In genomic region chr6:35583893-35584688, GRCh38 we compare ENCODE assay signal across 8 cellular contexts.
DNase-seq lines count a peak whose midpoint lies in the region; ATAC-seq, FAIRE-seq and TF ChIP-seq lines count a peak whose summit lies in the region.

No MANE protein-coding gene starts in this region.

- H3K4me1 Mint-ChIP-seq in Caco-2 (ENCODE audit: low read depth, unreplicated experiment) = no peaks in the 10 kb centered on the region

- peak; percentile 10 for FAIRE-seq in RCC 7860 (lab: Jason Lieb, UNC)

- no peaks in the 10 kb centered on the region for H3K9me3 Mint-ChIP-seq in Caco-2 (ENCODE audit: unreplicated experiment)

- H3K36me3 ChIP-seq in Caco-2 (ENCODE audit: control insufficient read depth, insufficient read depth, low read length) (no peaks in the 10 kb centered on the region), neutrophil (peaks cover 5% of the 10 kb centered on the region)

- no peak for ATAC-seq in GM18511 (IDR thresholded peaks at IDR 0.05; ENCODE audit: unreplicated experiment)

- TF ChIP-seq CTCF in Caco-2 (IDR thresholded peaks at IDR 0.05; ENCODE audit: insufficient read depth in 1 of 2, low read depth in 1 of 2, low read length in 1 of 2, severe bottlenecking in 1 of 2, unreplicated experiment in 1 of 2) (peak; percentile 72 to 88), fibroblast of pulmonary artery (IDR thresholded peaks at IDR 0.05; ENCODE audit: low read length, missing control alignments) (peak; percentile 78), neutrophil (IDR thresholded peaks at IDR 0.05) (peak; percentile 78)

- no peaks in the 10 kb centered on the region for H3K27me3 ChIP-seq in Caco-2 (replicated peaks; ENCODE audit: control insufficient read depth, insufficient read depth, low read length)
- no peaks in the 10 kb centered on the region for H3K27me3 ChIP-seq in neutrophil

- H3K36me3 Mint-ChIP-seq in Caco-2 (ENCODE audit: insufficient read depth, unreplicated experiment) = no peaks in the 10 kb centered on the region

- DNase-seq in Caco-2 (peak; percentile 54 to 75), KBM-7 (peak; percentile 76), RCC 7860 (ENCODE audit: low spot score) (peak; percentile 47), fibroblast of pulmonary artery (ENCODE audit: low read depth) (peak; percentile 84)
- DNase-seq in activated T-helper 1 cell treated with anti-CD3 and anti-CD28 coated beads, Interleukin-2, amount 50 U/mL, for 16 hours (ENCODE audit: low read depth in 1 of 2, low spot score in 1 of 2) = peak; percentile 49 to 55

- no peak overlapping the region for H3K4me3 Mint-ChIP-seq in Caco-2 (ENCODE audit: unreplicated experiment)

- H3K4me3 ChIP-seq in Caco-2 (ENCODE audit: low read depth, low read length) (no peak overlapping the region), fibroblast of pulmonary artery (replicated peaks; ENCODE audit: low read depth, low read length) (no peak overlapping the region), neutrophil (ENCODE audit: low read depth in 1 of 2, low read length in 1 of 2) (no peak overlapping the region)

- in situ Hi-C loops in KBM-7 (cut with MboI; ENCODE audit: low pct_unique_long_range_greater_than_20kb, low sequenced_read_pairs) = no loop called here

- H3K9me3 ChIP-seq in Caco-2 = no peaks in the 10 kb centered on the region
- H3K9me3 ChIP-seq in neutrophil = no peaks in the 10 kb centered on the region

- intact Hi-C loops in Caco-2 (cut with micrococcal nuclease; ENCODE audit: unreplicated experiment) = loop anchor here (1.0 to 10.0 kb wide), 3 partner anchors 61 to 511 kb away; no protein-coding TSS in a partner anchor

- peak overlapping the region; percentile 7 for H3K27ac ChIP-seq in neutrophil
- peak overlapping the region; percentile 40 for H3K27ac ChIP-seq in temporal lobe (ENCODE audit: low read depth, low read length)

- no peaks in the 10 kb centered on the region for H3K27me3 Mint-ChIP-seq in Caco-2 (ENCODE audit: insufficient read depth, unreplicated experiment)

- CTCF ChIA-PET in Caco-2 (lab: Charles Lee) = interaction anchor here (0.6 to 4.7 kb wide), 3 partner anchors 143 to 531 kb away, joined by 3 to 31 read pairs (median 6); partner anchors contain the start of gene ARMC12

- H3K4me1 ChIP-seq in Caco-2 (no peaks in the 10 kb centered on the region), neutrophil (ENCODE audit: control insufficient read depth in 1 of 2, insufficient read depth in 1 of 2, low read depth in 1 of 2, low read length in 1 of 2) (peaks cover 43 to 45% of the 10 kb centered on the region in 2 experiments)

- H3K27ac Mint-ChIP-seq in Caco-2 (ENCODE audit: unreplicated experiment) = no peak overlapping the region

- BruUV-seq in Caco-2 (replicated peaks; lab: Mats Ljungman, UMichigan) = no TSS peak

- POLR2A ChIA-PET in Caco-2 (lab: Charles Lee) = no interaction called here
